Comparison of ENCODE assay signal across 29 cellular contexts in genomic region chr5:3886521-3887461, GRCh38.
DNase-seq lines count a peak whose midpoint lies in the region; ATAC-seq, FAIRE-seq and TF ChIP-seq lines count a peak whose summit lies in the region.
"Had no signal": no experiment of that assay in that cellular context is flagged by ENCODE, and none has a peak within 500 bp of the region (broad histone marks: within the 10 kb centered on the region; RNA-seq: fewer than 3 reads in every experiment).

No MANE protein-coding gene starts in this region.

- ATAC-seq in GM18519 (IDR thresholded peaks at IDR 0.05; ENCODE audit: low FRiP score, unreplicated experiment) = no peak
- ATAC-seq: activated CD4-positive, alpha-beta T cell treated with anti-CD3 and anti-CD28 coated beads for 36 hours; activated T-cell treated with anti-CD3 and anti-CD28 coated beads, Interleukin-2, amount 50 U/mL, for 72 hours; naive thymus-derived CD4-positive, alpha-beta T cell had no signal

- peaks cover 15% of the 10 kb centered on the region for H3K27me3 Mint-ChIP-seq in astrocyte (ENCODE audit: low read depth, unreplicated experiment)

- intact Hi-C loops in lower leg skin (cut with DNase I; ENCODE audit: low total_unique reads) = no loop called here

- H3K27ac Mint-ChIP-seq in astrocyte (ENCODE audit: unreplicated experiment) = peak overlapping the region; percentile 80
- H3K27ac Mint-ChIP-seq: activated CD4-positive, alpha-beta T cell treated with anti-CD3 and anti-CD28 coated beads for 36 hours; activated T-cell treated with anti-CD3 and anti-CD28 coated beads, Interleukin-2, amount 50 U/mL, for 72 hours had no signal

- H3K4me1 ChIP-seq in astrocyte (ENCODE audit: insufficient read depth, low read length) (no peaks in the 10 kb centered on the region), smooth muscle cell (ENCODE audit: low read depth) (no peaks in the 10 kb centered on the region)
- H3K4me1 ChIP-seq: ascending aorta, esophagus muscularis mucosa, parathyroid adenoma, tibial nerve had no signal

- H3K4me3 ChIP-seq in astrocyte (ENCODE audit: insufficient read depth, low read depth, low read length) (no peak overlapping the region), smooth muscle cell (no peak overlapping the region), lower leg skin (ENCODE audit: low read depth, poor library complexity, severe bottlenecking) (no peak overlapping the region)
- H3K4me3 ChIP-seq: ascending aorta, esophagus muscularis mucosa, tibial nerve had no signal

- H3K27me3 ChIP-seq in astrocyte (ENCODE audit: insufficient read depth, low read length) = no peaks in the 10 kb centered on the region
- H3K27me3 ChIP-seq in smooth muscle cell (ENCODE audit: low read depth) = no peaks in the 10 kb centered on the region
- H3K27me3 ChIP-seq: ascending aorta, tibial nerve had no signal

- H3K4me2 ChIP-seq in astrocyte (ENCODE audit: low read length) (no peak overlapping the region), smooth muscle cell (no peak overlapping the region)
- H3K4me2 ChIP-seq: KMS-11 had no signal

- H3F3A ChIP-seq in smooth muscle cell (ENCODE audit: low read depth) = no peaks in the 10 kb centered on the region

- no peaks in the 10 kb centered on the region for H3K79me2 ChIP-seq in astrocyte (ENCODE audit: insufficient read depth, low read length)
- no peaks in the 10 kb centered on the region for H3K79me2 ChIP-seq in smooth muscle cell (ENCODE audit: low read depth)
- H3K79me2 ChIP-seq: parathyroid adenoma had no signal

- peaks cover 9% of the 10 kb centered on the region for H3K9me3 Mint-ChIP-seq in astrocyte (ENCODE audit: unreplicated experiment)

- H4K20me1 ChIP-seq in astrocyte (ENCODE audit: insufficient read depth, low read length) (no peaks in the 10 kb centered on the region), smooth muscle cell (ENCODE audit: low read depth) (no peaks in the 10 kb centered on the region)

- H3K4me1 Mint-ChIP-seq in astrocyte (ENCODE audit: low read depth, unreplicated experiment) = peaks cover 14% of the 10 kb centered on the region

- no peak overlapping the region for H3K4me3 Mint-ChIP-seq in astrocyte (ENCODE audit: unreplicated experiment)
- H3K4me3 Mint-ChIP-seq: activated CD4-positive, alpha-beta T cell treated with anti-CD3 and anti-CD28 coated beads for 36 hours; activated T-cell treated with anti-CD3 and anti-CD28 coated beads, Interleukin-2, amount 50 U/mL, for 72 hours had no signal

- H3K9me3 ChIP-seq in astrocyte (ENCODE audit: insufficient read depth, low read depth, low read length) (peaks cover 2% of the 10 kb centered on the region), smooth muscle cell (replicated peaks; ENCODE audit: low read depth) (no peaks in the 10 kb centered on the region)
- H3K9me3 ChIP-seq: ascending aorta, esophagus muscularis mucosa, tibial nerve had no signal

- FAIRE-seq in astrocyte (lab: Jason Lieb, UNC) = no peak
- FAIRE-seq: GM18507, H1 had no signal

- H3K36me3 ChIP-seq in astrocyte (ENCODE audit: insufficient read depth, low read length) = no peaks in the 10 kb centered on the region
- H3K36me3 ChIP-seq in smooth muscle cell (ENCODE audit: low read depth) = no peaks in the 10 kb centered on the region
- H3K36me3 ChIP-seq: ascending aorta, esophagus muscularis mucosa, tibial nerve had no signal

- TF ChIP-seq POLR2A in lower leg skin (IDR thresholded peaks at IDR 0.05) = no peak

- WGBS in smooth muscle cell (ENCODE audit: low lambda C conversion rate) = 59% methylated on average over 9 of the region's 9 CpGs
- 52 to 56% methylated on average over 9 of the region's 9 CpGs for WGBS in lower leg skin, 2 donors

- H3K36me3 Mint-ChIP-seq in astrocyte (ENCODE audit: low read depth, unreplicated experiment) = peaks cover 1% of the 10 kb centered on the region

- no peak overlapping the region for H3K9ac ChIP-seq in astrocyte (ENCODE audit: low read length)
- no peak overlapping the region for H3K9ac ChIP-seq in smooth muscle cell (ENCODE audit: low read depth)
- H3K9ac ChIP-seq: KMS-11, parathyroid adenoma had no signal

- TF ChIP-seq CTCF in astrocyte (IDR thresholded peaks at IDR 0.05; ENCODE audit: insufficient read depth, low read depth, low read length) (no peak), smooth muscle cell (IDR thresholded peaks at IDR 0.05; ENCODE audit: borderline replicate concordance, insufficient read depth, poor library complexity, severe bottlenecking) (no peak), lower leg skin (IDR thresholded peaks at IDR 0.05) (no peak)

- no peak overlapping the region for H3K27ac ChIP-seq in astrocyte (ENCODE audit: low read depth, low read length)
- peak overlapping the region; percentile 19 for H3K27ac ChIP-seq in smooth muscle cell (ENCODE audit: low read depth)
- H3K27ac ChIP-seq: ascending aorta, esophagus muscularis mucosa, KMS-11, parathyroid adenoma, tibial nerve had no signal

- DNase-seq in Daoy (ENCODE audit: low read depth) = peak; percentile 37
- DNase-seq in NCI-H128 (lab: John Stamatoyannopoulos, UW; ENCODE audit: unreplicated experiment) = peak; percentile 16
- DNase-seq in astrocyte (ENCODE audit: low read depth) = peak; percentile 42
- DNase-seq in smooth muscle cell (lab: John Stamatoyannopoulos, UW; ENCODE audit: unreplicated experiment) = no peak
- no peak for DNase-seq in HUDEP-2 (lab: John Stamatoyannopoulos, UW; ENCODE audit: unreplicated experiment in 76 of 76)
- DNase-seq in lower leg skin (ENCODE audit: low spot score in 2 of 2) = no peak
- DNase-seq: activated CD4-positive, alpha-beta T cell treated with anti-CD3 and anti-CD28 coated beads for 36 hours; activated naive CD4-positive, alpha-beta T cell treated with anti-CD3 and anti-CD28 coated beads, Interleukin-2, amount 50 U/mL, for 16 hours; activated T-cell treated with anti-CD3 and anti-CD28 coated beads, Interleukin-2, amount 50 U/mL, for 72 hours; cerebellar nuclear complex; COR-L47; effector CD4-positive, alpha-beta T cell; kidney glomerular epithelial cell; mesendoderm; NCI-H1092 treated with DMSO at 0.1 percent for 48 hours; NCI-H2171 treated with DMSO at 0.1 percent for 48 hours; NCI-H748 treated with DMSO at 0.1 percent for 48 hours; SHP77; stimulated activated naive CD4-positive, alpha-beta T cell treated with Interleukin-2 at 50 U/mL for 16 hours; SW 1271 had no signal

- H2AFZ ChIP-seq in astrocyte (ENCODE audit: low read depth, low read length) (no peak overlapping the region), smooth muscle cell (ENCODE audit: low read depth) (no peak overlapping the region)
- H2AFZ ChIP-seq: parathyroid adenoma had no signal

Comparison
In these comparisons a context has a peak if more than half of its experiments do, and no peak if none do; other contexts are left out.
1. DNase-seq: peak in Daoy (single experiment), NCI-H128 (single experiment) and astrocyte (single experiment); none in smooth muscle cell (single experiment), HUDEP-2 (0 of 76) and lower leg skin (0 of 2).